In genomic region chr17:47225436-47225858, GRCh38 we compare ENCODE assay signal across 8 cellular contexts. TPM values are rescaled to one million over a fixed set of nuclear protein-coding genes. Genes with fewer than 3 reads are reported as not detected.
DNase-seq lines count a peak whose midpoint lies in the region; ATAC-seq and TF ChIP-seq lines count a peak whose summit lies in the region.

No MANE protein-coding gene starts in this region.

- intact Hi-C loops in psoas muscle (cut with DNase I): loop anchor here in 1 of 2 donors (10.0 kb wide), 1 partner anchor 389 kb away; no protein-coding TSS in a partner anchor

- POLR2A ChIA-PET in CD8-positive, alpha-beta memory T cell (lab: Charles Lee): no interaction called here

- peaks cover 0 to 3% (median 0%) of the 10 kb centered on the region in 5 donors for H3K9me3 Mint-ChIP-seq in CD8-positive, alpha-beta memory T cell
- H3K9me3 Mint-ChIP-seq in activated CD8-positive, alpha-beta memory T cell treated with anti-CD3 and anti-CD28 coated beads, Interleukin-2, amount 10 ng/mL, durations not matched to agents 7 days and 5 days (ENCODE audit: low read depth): peaks cover 4% of the 10 kb centered on the region

- CTCF ChIA-PET in CD8-positive, alpha-beta memory T cell (lab: Charles Lee): interaction anchor here (0.6 kb wide), 1 partner anchor 19 kb away, joined by 4 read pairs; no protein-coding TSS in a partner anchor
- CTCF ChIA-PET in activated CD8-positive, alpha-beta memory T cell treated with anti-CD3 and anti-CD28 coated beads, Interleukin-2, amount 10 ng/mL, durations not matched to agents 7 days and 5 days (lab: Charles Lee): interaction anchor here (0.9 to 1.4 kb wide), 3 partner anchors 11 to 36 kb away, joined by 3 read pairs; partner anchors contain the start of gene CDC27

- H3K27me3 Mint-ChIP-seq in CD8-positive, alpha-beta memory T cell: peaks cover 3 to 4% of the 10 kb centered on the region in 2 donors
- peaks cover 5% of the 10 kb centered on the region for H3K27me3 Mint-ChIP-seq in activated CD8-positive, alpha-beta memory T cell treated with anti-CD3 and anti-CD28 coated beads, Interleukin-2, amount 10 ng/mL, durations not matched to agents 7 days and 5 days

- no peaks in the 10 kb centered on the region for H4K20me1 ChIP-seq in Karpas-422 (ENCODE audit: insufficient read depth, low read depth, low read length)

- H3K4me1 ChIP-seq in CD8-positive, alpha-beta memory T cell (ENCODE audit: insufficient read depth, low read length): peaks cover 18% of the 10 kb centered on the region
- H3K4me1 ChIP-seq in SJSA1 (replicated peaks) (peaks cover 41% of the 10 kb centered on the region), psoas muscle (peaks cover 6% of the 10 kb centered on the region), Karpas-422 (ENCODE audit: low read length) (peaks cover 12% of the 10 kb centered on the region)

- 30 to 37% (median 31%) methylated on average over 3 of the region's 3 CpGs for WGBS in psoas muscle, 3 donors

- H3K4me1 Mint-ChIP-seq in CD8-positive, alpha-beta memory T cell: peaks cover 23 to 30% (median 26%) of the 10 kb centered on the region in 3 donors
- peaks cover 34% of the 10 kb centered on the region for H3K4me1 Mint-ChIP-seq in activated CD8-positive, alpha-beta memory T cell treated with anti-CD3 and anti-CD28 coated beads, Interleukin-2, amount 10 ng/mL, durations not matched to agents 7 days and 5 days

- H2AFZ ChIP-seq in Karpas-422 (ENCODE audit: low read length): no peak overlapping the region

- ATAC-seq in psoas muscle (peak in 3 of 4 donors; percentile 31 to 64 (median 40)), HG03280 (IDR thresholded peaks at IDR 0.05; ENCODE audit: unreplicated experiment) (no peak)
- no peak for ATAC-seq in activated CD8-positive, alpha-beta memory T cell treated with anti-CD3 and anti-CD28 coated beads, Interleukin-2, amount 10 ng/mL, durations not matched to agents 7 days and 5 days

- no peak for DNase-seq in CD8-positive, alpha-beta memory T cell
- DNase-seq in SJSA1 (ENCODE audit: low read depth in 1 of 2, low spot score in 2 of 2): peak; percentile 80 to 83
- DNase-seq in fibroblast of villous mesenchyme (ENCODE audit: low read depth): peak; percentile 92
- no peak for DNase-seq in psoas muscle
- no peak for DNase-seq in NCI-H1092 treated with DMSO at 0.1 percent for 48 hours (lab: John Stamatoyannopoulos, UW)
- DNase-seq in activated CD8-positive, alpha-beta memory T cell treated with anti-CD3 and anti-CD28 coated beads, Interleukin-2, amount 10 ng/mL, durations not matched to agents 7 days and 5 days: no peak
- no peak for DNase-seq in Karpas-422

- H3K27ac Mint-ChIP-seq in CD8-positive, alpha-beta memory T cell: peak overlapping the region in 4 of 8 donors; percentile 22 to 77 (median 54)
- H3K27ac Mint-ChIP-seq in activated CD8-positive, alpha-beta memory T cell treated with anti-CD3 and anti-CD28 coated beads, Interleukin-2, amount 10 ng/mL, durations not matched to agents 7 days and 5 days: no peak overlapping the region

- peak overlapping the region; percentile 44 for H3K27ac ChIP-seq in CD8-positive, alpha-beta memory T cell (ENCODE audit: low read depth, low read length)
- H3K27ac ChIP-seq in SJSA1 (peak overlapping the region; percentile 63), psoas muscle (peak overlapping the region; percentile 79), Karpas-422 (ENCODE audit: low read length) (no peak overlapping the region)

- H3K36me3 Mint-ChIP-seq in CD8-positive, alpha-beta memory T cell: no peaks in the 10 kb centered on the region
- H3K36me3 Mint-ChIP-seq in activated CD8-positive, alpha-beta memory T cell treated with anti-CD3 and anti-CD28 coated beads, Interleukin-2, amount 10 ng/mL, durations not matched to agents 7 days and 5 days: peaks cover 9% of the 10 kb centered on the region

- no peak overlapping the region for H3K9ac ChIP-seq in Karpas-422 (ENCODE audit: low read length)

- H3K4me3 ChIP-seq in CD8-positive, alpha-beta memory T cell (ENCODE audit: low read length): no peak overlapping the region
- no peak overlapping the region for H3K4me3 ChIP-seq in SJSA1
- no peak overlapping the region for H3K4me3 ChIP-seq in fibroblast of villous mesenchyme (ENCODE audit: low read depth, low read length)
- H3K4me3 ChIP-seq in psoas muscle: no peak overlapping the region
- H3K4me3 ChIP-seq in Karpas-422 (ENCODE audit: low read length): no peak overlapping the region

- no peaks in the 10 kb centered on the region for H3K79me2 ChIP-seq in Karpas-422 (ENCODE audit: low read length)

- no peaks in the 10 kb centered on the region for H3K9me3 ChIP-seq in CD8-positive, alpha-beta memory T cell (ENCODE audit: low read length)
- H3K9me3 ChIP-seq in SJSA1 (replicated peaks) (peaks cover 5% of the 10 kb centered on the region; the same call in 1 of the 2 replicates), psoas muscle (no peaks in the 10 kb centered on the region), Karpas-422 (ENCODE audit: low read length) (no peaks in the 10 kb centered on the region)

- no peak for TF ChIP-seq CTCF in fibroblast of villous mesenchyme (IDR thresholded peaks at IDR 0.05; ENCODE audit: insufficient read depth, low read depth, low read length)
- no peak for TF ChIP-seq CTCF in psoas muscle (IDR thresholded peaks at IDR 0.05)

- no peak overlapping the region for H3K4me2 ChIP-seq in Karpas-422 (ENCODE audit: low read depth, low read length, poor library complexity, severe bottlenecking)

- no peaks in the 10 kb centered on the region for H3K27me3 ChIP-seq in CD8-positive, alpha-beta memory T cell (ENCODE audit: insufficient read depth, low read length, poor library complexity, severe bottlenecking)
- H3K27me3 ChIP-seq in SJSA1 (replicated peaks): no peaks in the 10 kb centered on the region
- H3K27me3 ChIP-seq in psoas muscle (ENCODE audit: insufficient read depth in 3 of 3, low read length in 2 of 3): no peaks in the 10 kb centered on the region
- H3K27me3 ChIP-seq in Karpas-422 (ENCODE audit: low read length): no peaks in the 10 kb centered on the region

- H3K9me2 ChIP-seq in Karpas-422 (replicated peaks; ENCODE audit: insufficient read depth, low read length): no peaks in the 10 kb centered on the region

- H3K36me3 ChIP-seq in CD8-positive, alpha-beta memory T cell (ENCODE audit: insufficient read depth, low read length): no peaks in the 10 kb centered on the region
- H3K36me3 ChIP-seq in SJSA1: no peaks in the 10 kb centered on the region
- H3K36me3 ChIP-seq in psoas muscle (ENCODE audit: insufficient read depth in 1 of 2, low read depth in 1 of 2): no peaks in the 10 kb centered on the region
- H3K36me3 ChIP-seq in Karpas-422 (ENCODE audit: insufficient read depth, low read length): no peaks in the 10 kb centered on the region

- H3K4me3 Mint-ChIP-seq in CD8-positive, alpha-beta memory T cell: no peak overlapping the region
- H3K4me3 Mint-ChIP-seq in activated CD8-positive, alpha-beta memory T cell treated with anti-CD3 and anti-CD28 coated beads, Interleukin-2, amount 10 ng/mL, durations not matched to agents 7 days and 5 days: no peak overlapping the region

RNA-seq across cellular contexts. Expression of gene MYL4, which starts 16.3 kb away (rescaled TPM):
- total RNA-seq in CD8-positive, alpha-beta memory T cell: not detected
- polyA plus RNA-seq in CD8-positive, alpha-beta memory T cell: not detected
- 2.2 TPM in 1 of 2 replicates, not detected in the other for total RNA-seq in SJSA1 (2014; rRNA removed; shearing (Covaris generic))
- not detected in 2 replicates for total RNA-seq in fibroblast of villous mesenchyme
- 1 to 10 TPM in 3 of 4 donors, under 1 TPM in 1; 0.89 to 6.7 (median 2.4) TPM for total RNA-seq in psoas muscle
- polyA plus RNA-seq in psoas muscle: 1 to 10 TPM in 2 of 3 donors, under 1 TPM in 1; 0.52 to 4.5 (median 1.3) TPM
- total RNA-seq in activated CD8-positive, alpha-beta memory T cell treated with anti-CD3 and anti-CD28 coated beads, Interleukin-2, amount 10 ng/mL, durations not matched to agents 7 days and 5 days: under 1 TPM in 1 of 2 experiments, not detected in 1; 0.82 TPM
- 3.7 and 6.0 TPM in 2 replicates for total RNA-seq in Karpas-422 (2014; rRNA removed; shearing (Covaris generic); ENCODE audit: low replicate concordance)

RNA-seq across cellular contexts. Expression of gene ITGB3, which starts 28.2 kb away (rescaled TPM):
- under 1 TPM; 0.07 to 0.13 TPM for total RNA-seq in CD8-positive, alpha-beta memory T cell
- polyA plus RNA-seq in CD8-positive, alpha-beta memory T cell: not detected
- total RNA-seq in SJSA1 (2014; rRNA removed; shearing (Covaris generic)): 164 and 202 TPM in 2 replicates
- total RNA-seq in fibroblast of villous mesenchyme (79.9 and 95.0 TPM in 2 replicates), psoas muscle (1 to 10 TPM; 1.1 to 3.9 (median 2.2) TPM)
- polyA plus RNA-seq in psoas muscle: 1 to 10 TPM in 1 of 3 donors, under 1 TPM in 2; 0.32 to 5.4 (median 0.77) TPM
- under 1 TPM; 0.21 to 0.93 TPM for total RNA-seq in activated CD8-positive, alpha-beta memory T cell treated with anti-CD3 and anti-CD28 coated beads, Interleukin-2, amount 10 ng/mL, durations not matched to agents 7 days and 5 days
- total RNA-seq in Karpas-422 (2014; rRNA removed; shearing (Covaris generic); ENCODE audit: low replicate concordance): 16.4 and 19.6 TPM in 2 replicates

RNA-seq across cellular contexts. Expression of gene CDC27, which starts 36.4 kb away (rescaled TPM):
- total RNA-seq in CD8-positive, alpha-beta memory T cell: 100 to 1,000 TPM; 113 to 116 TPM
- 96.2 TPM for polyA plus RNA-seq in CD8-positive, alpha-beta memory T cell
- total RNA-seq in SJSA1 (2014; rRNA removed; shearing (Covaris generic)): 136 and 198 TPM in 2 replicates
- 95.0 and 130 TPM in 2 replicates for total RNA-seq in fibroblast of villous mesenchyme
- 10 to 100 TPM; 72.5 to 78.4 (median 74.9) TPM for total RNA-seq in psoas muscle
- 10 to 100 TPM; 25.5 to 89.2 (median 37.9) TPM for polyA plus RNA-seq in psoas muscle
- total RNA-seq in activated CD8-positive, alpha-beta memory T cell treated with anti-CD3 and anti-CD28 coated beads, Interleukin-2, amount 10 ng/mL, durations not matched to agents 7 days and 5 days: 100 to 1,000 TPM; 151 to 155 TPM
- total RNA-seq in Karpas-422 (2014; rRNA removed; shearing (Covaris generic); ENCODE audit: low replicate concordance): 81.7 and 146 TPM in 2 replicates

Comparison
In these comparisons a context has a peak if more than half of its experiments do, and no peak if none do; other contexts are left out.
1. DNase-seq: peak in SJSA1 (2 of 2) and fibroblast of villous mesenchyme (single experiment); none in CD8-positive, alpha-beta memory T cell (0 of 5), psoas muscle (0 of 2), NCI-H1092 treated with DMSO at 0.1 percent for 48 hours (single experiment), activated CD8-positive, alpha-beta memory T cell treated with anti-CD3 and anti-CD28 coated beads, Interleukin-2, amount 10 ng/mL, durations not matched to agents 7 days and 5 days (single experiment) and Karpas-422 (single experiment).
2. ATAC-seq: peak in psoas muscle (3 of 4); none in HG03280 (single experiment) and activated CD8-positive, alpha-beta memory T cell treated with anti-CD3 and anti-CD28 coated beads, Interleukin-2, amount 10 ng/mL, durations not matched to agents 7 days and 5 days (single experiment).